In the genomic region with DNA sequence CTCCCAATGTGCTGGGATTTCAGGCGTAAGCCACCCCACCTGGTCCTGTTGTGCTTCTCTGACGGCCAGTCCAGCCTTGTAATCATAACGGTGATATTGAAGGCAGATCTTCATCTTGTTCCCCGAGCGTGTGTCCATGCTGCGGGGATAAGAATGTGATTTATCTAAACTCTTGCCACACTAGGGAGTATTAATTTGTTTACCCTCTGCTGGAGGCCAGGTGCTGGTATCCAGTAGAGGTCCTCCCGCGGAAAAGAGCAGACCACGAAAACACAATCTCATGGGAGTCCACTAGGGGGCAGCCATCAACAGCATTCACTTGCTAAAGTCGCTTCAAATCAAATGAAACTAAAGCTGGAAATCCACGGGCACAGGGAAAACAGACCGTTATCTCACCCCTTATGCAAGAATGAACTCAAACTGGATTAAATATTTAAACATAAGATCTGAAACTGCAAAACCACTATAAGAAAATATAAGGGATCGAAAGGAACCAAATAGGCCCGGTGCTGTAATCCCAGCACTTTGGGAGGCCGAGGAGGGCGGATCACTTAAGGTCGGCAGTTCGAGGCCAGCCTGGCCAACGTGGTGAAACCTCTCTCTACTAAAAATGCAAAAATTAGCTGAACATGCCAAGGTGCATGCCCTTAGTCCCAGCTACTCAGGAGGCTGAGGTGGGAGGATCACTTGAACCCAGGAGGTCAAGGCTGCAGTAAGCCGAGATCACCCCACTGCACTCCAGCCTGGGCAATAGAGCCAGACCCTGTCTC, we compare ENCODE assay signal across 8 cellular contexts. TPM values are rescaled to one million over a fixed set of nuclear protein-coding genes. Genes with fewer than 3 reads are reported as not detected.
A peak's percentile ranks its signal among the peaks of the same experiment; 100 is the strongest.
DNase-seq lines count a peak whose midpoint lies in the region; ATAC-seq, FAIRE-seq and TF ChIP-seq lines count a peak whose summit lies in the region.

No MANE protein-coding gene starts in this region.

- H3K36me3 ChIP-seq in OCI-LY7 (ENCODE audit: insufficient read depth, low read length) (no peaks in the 10 kb centered on the region), endothelial cell of umbilical vein (ENCODE audit: control insufficient read depth in 2 of 2, extremely low read depth in 1 of 2, insufficient read depth in 2 of 2, low read length in 2 of 2) (no peaks in the 10 kb centered on the region)

- POLR2A ChIA-PET in OCI-LY7 (lab: Charles Lee), result interaction anchor here (0.6 to 0.7 kb wide), 3 partner anchors 307 to 534 kb away, joined by 4 to 8 read pairs (median 6); no protein-coding TSS in a partner anchor
- POLR2A ChIA-PET in endothelial cell of umbilical vein (lab: Charles Lee), result interaction anchor here (1.0 kb wide), 1 partner anchor 24 kb away, joined by 4 read pairs; no protein-coding TSS in a partner anchor

- H3K9me3 ChIP-seq in OCI-LY7 (ENCODE audit: low read length) (no peaks in the 10 kb centered on the region), endothelial cell of umbilical vein (replicated peaks; ENCODE audit: control insufficient read depth, insufficient read depth, low read length) (no peaks in the 10 kb centered on the region)

- H3K27me3 ChIP-seq in endothelial cell of umbilical vein (ENCODE audit: control insufficient read depth in 2 of 2, insufficient read depth in 2 of 2, low read length in 2 of 2), result peaks cover 0 to 1% of the 10 kb centered on the region in 2 experiments

- H3K4me3 ChIP-seq in OCI-LY7 (ENCODE audit: low read depth, low read length, poor library complexity, severe bottlenecking) (no peak overlapping the region), endothelial cell of umbilical vein (replicated peaks in 1 of 3; ENCODE audit: insufficient read depth in 1 of 3, low read depth in 1 of 3, low read length in 3 of 3) (no peak overlapping the region)

- no peaks in the 10 kb centered on the region for H3K9me1 ChIP-seq in endothelial cell of umbilical vein (replicated peaks; ENCODE audit: control insufficient read depth, extremely low read depth, insufficient read depth, low read length)

- FAIRE-seq in endothelial cell of umbilical vein (lab: Jason Lieb, UNC), result peak; percentile 92

- BruUV-seq in OCI-LY7 (replicated peaks; lab: Mats Ljungman, UMichigan) (no TSS peak), endothelial cell of umbilical vein (replicated peaks; lab: Mats Ljungman, UMichigan) (no TSS peak)

- CTCF ChIA-PET in OCI-LY7 (lab: Charles Lee; ENCODE audit: unreplicated experiment) (interaction anchor here (0.6 kb wide), 2 partner anchors 12 to 662 kb away, joined by 3 read pairs; no protein-coding TSS in a partner anchor), endothelial cell of umbilical vein (lab: Charles Lee) (interaction anchor here (0.6 to 5.3 kb wide), 42 partner anchors 9 to 840 kb away, joined by 3 to 70 read pairs (median 4); partner anchors contain the start of gene RBBP6)

- intact Hi-C loops in OCI-LY7 (cut with micrococcal nuclease; ENCODE audit: unreplicated experiment) (loop anchor here (5.0 kb wide), 2 partner anchors 275 to 290 kb away; no protein-coding TSS in a partner anchor), endothelial cell of umbilical vein (cut with micrococcal nuclease) (loop anchor here (1.0 to 5.0 kb wide), 4 partner anchors 22 to 708 kb away; partner anchors contain the start of gene RBBP6)

- peak; percentile 52 for DNase-seq in CMK (ENCODE audit: low read depth)
- DNase-seq in HuH-7.5 (ENCODE audit: low spot score), result peak; percentile 58
- DNase-seq in OCI-LY7 (ENCODE audit: low spot score), result peak; percentile 78
- peak; percentile 82 for DNase-seq in activated CD8-positive, alpha-beta memory T cell treated with anti-CD3 and anti-CD28 coated beads, Interleukin-2, amount 50 U/mL, for 48 hours
- peak; percentile 89 for DNase-seq in endothelial cell of umbilical vein (ENCODE audit: low read depth, low spot score)
- peak; percentile 86 for DNase-seq in mucosa of gallbladder (ENCODE audit: low spot score)
- DNase-seq in stimulated activated CD8-positive, alpha-beta memory T cell treated with anti-CD3 and anti-CD28 coated beads, Interleukin-4, amount 100 ng/mL, for 4 hours (ENCODE audit: low read depth in 2 of 2, low spot score in 1 of 2), result peak; percentile 46 to 51

- TF ChIP-seq CTCF in OCI-LY7 (conservative IDR thresholded peaks at IDR 0.05; ENCODE audit: low read length) (peak; percentile 97), endothelial cell of umbilical vein (IDR thresholded peaks at IDR 0.05; ENCODE audit: extremely low read depth in 1 of 2, insufficient read depth in 1 of 2, low read depth in 1 of 2, low read length in 2 of 2) (peak; percentile 89 to 93)

- H3K4me1 ChIP-seq in OCI-LY7 (ENCODE audit: insufficient read depth, low read length, poor library complexity, severe bottlenecking), result no peaks in the 10 kb centered on the region
- H3K4me1 ChIP-seq in endothelial cell of umbilical vein (ENCODE audit: control insufficient read depth, extremely low read depth, insufficient read depth, low read length), result no peaks in the 10 kb centered on the region

- dilution Hi-C loops in endothelial cell of umbilical vein (cut with MboI; ENCODE audit: extremely low pct_ligation_motif_present, low sequenced_read_pairs), result no loop called here

- no peak for TF ChIP-seq POLR2A in endothelial cell of umbilical vein (IDR thresholded peaks at IDR 0.05; ENCODE audit: low read depth, low read length)

- H3K9ac ChIP-seq in endothelial cell of umbilical vein (replicated peaks; ENCODE audit: extremely low read depth, insufficient read depth, low read length), result no peak overlapping the region

- H2AFZ ChIP-seq in OCI-LY7 (ENCODE audit: low read length) (0 out of 2 replicates have a peak overlapping the region, but pooled peaks have one; percentile 15), endothelial cell of umbilical vein (ENCODE audit: low read depth, low read length) (no peak overlapping the region)

- H3K79me2 ChIP-seq in OCI-LY7 (ENCODE audit: insufficient read depth, low read depth, low read length) (no peaks in the 10 kb centered on the region), endothelial cell of umbilical vein (ENCODE audit: control insufficient read depth, insufficient read depth, low read length) (no peaks in the 10 kb centered on the region)

- no peak overlapping the region for H3K27ac ChIP-seq in OCI-LY7 (ENCODE audit: low read depth, low read length, poor library complexity, severe bottlenecking)
- H3K27ac ChIP-seq in endothelial cell of umbilical vein (ENCODE audit: insufficient read depth, low read depth, low read length), result no peak overlapping the region

- H4K20me1 ChIP-seq in OCI-LY7 (ENCODE audit: insufficient read depth, low read length) (no peaks in the 10 kb centered on the region), endothelial cell of umbilical vein (replicated peaks; ENCODE audit: control insufficient read depth, extremely low read depth, insufficient read depth, low read length) (no peaks in the 10 kb centered on the region)

- ATAC-seq in GM18519 (IDR thresholded peaks at IDR 0.05; ENCODE audit: low FRiP score, unreplicated experiment), result no peak

- no peaks in the 10 kb centered on the region for H3K9me2 ChIP-seq in OCI-LY7 (ENCODE audit: insufficient read depth, low read length)

- H3K4me2 ChIP-seq in OCI-LY7 (ENCODE audit: low read length) (peak overlapping the region; percentile 20; the same call in 1 of the 2 replicates), endothelial cell of umbilical vein (ENCODE audit: insufficient read depth, low read length) (peak overlapping the region; percentile 1)

TF ChIP-seq in endothelial cell of umbilical vein, 7 proteins besides CTCF, POLR2A, EP300 and RAD21:
- TF ChIP-seq GATA2 (IDR thresholded peaks at IDR 0.05; ENCODE audit: insufficient read depth, insufficient read length, low read depth, low read length) (no peak), MYC (IDR thresholded peaks at IDR 0.05; ENCODE audit: low read depth, low read length) (no peak), FOS (IDR thresholded peaks at IDR 0.05; ENCODE audit: borderline replicate concordance, insufficient read depth, low read length) (no peak), EZH2 (IDR thresholded peaks at IDR 0.05; ENCODE audit: borderline replicate concordance, low read depth, low read length, severe bottlenecking) (no peak), MAX (IDR thresholded peaks at IDR 0.05; ENCODE audit: insufficient read depth, insufficient read length) (no peak), JUN (IDR thresholded peaks at IDR 0.05; ENCODE audit: borderline replicate concordance, insufficient read depth, insufficient read length, low read depth) (no peak), POLR2AphosphoS5 (IDR thresholded peaks at IDR 0.05; ENCODE audit: insufficient read depth, low read depth, low read length) (no peak)

RNA-seq across cellular contexts. Expression of gene RBBP6, which starts 22.3 kb away (rescaled TPM):
- total RNA-seq in OCI-LY7 (2014; rRNA removed; shearing (Covaris generic)), result 32.6 and 41.2 TPM in 2 replicates
- total RNA-seq in OCI-LY7 (2022) (83.0 and 95.0 TPM in 2 replicates), endothelial cell of umbilical vein (49.2 and 52.1 TPM in 2 replicates), mucosa of gallbladder (39.1 TPM)
- 13.9 and 16.8 TPM in 2 replicates for polyA plus RNA-seq in endothelial cell of umbilical vein
- 16.7 and 19.8 TPM in 2 replicates for polyA plus RNA-seq in endothelial cell of umbilical vein (2011; cell fraction: cytosol; rRNA removed)
- 75.9 and 94.8 TPM in 2 replicates for polyA plus RNA-seq in endothelial cell of umbilical vein (2011; cell fraction: nucleus; rRNA removed)
- 31.1 and 39.2 TPM in 2 replicates for polyA plus RNA-seq in endothelial cell of umbilical vein (2012)
- polyA minus RNA-seq in endothelial cell of umbilical vein, result 49.1 and 52.8 TPM in 2 replicates
- polyA minus RNA-seq in endothelial cell of umbilical vein (2011; cell fraction: cytosol; rRNA and poly(A)+ RNA removed), result 17.7 TPM
- polyA minus RNA-seq in endothelial cell of umbilical vein (2011; cell fraction: nucleus; rRNA and poly(A)+ RNA removed), result 138 and 196 TPM in 2 replicates
